In the genomic region with DNA sequence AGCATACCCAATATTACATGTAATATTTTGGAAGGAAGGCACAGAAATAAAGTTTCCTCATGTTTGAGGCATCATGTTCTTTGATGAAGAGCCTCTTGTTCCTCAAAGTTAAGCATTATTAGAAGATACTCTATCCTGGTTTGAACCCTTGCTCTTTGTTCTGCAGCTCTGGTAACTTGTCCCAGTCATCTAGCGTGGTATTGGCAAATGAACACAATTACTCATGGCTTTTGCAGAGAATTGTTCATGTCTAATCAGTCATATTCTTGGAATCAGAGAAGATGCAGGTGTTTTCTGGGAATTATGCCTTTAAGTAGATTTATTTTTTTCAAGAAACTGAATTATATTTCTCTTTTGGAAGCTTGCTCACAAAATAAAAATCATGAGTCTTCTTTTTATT, we compare ENCODE assay signal across 20 cellular contexts. TPM values are rescaled to one million over a fixed set of nuclear protein-coding genes. Genes with fewer than 3 reads are reported as not detected.
DNase-seq lines count a peak whose midpoint lies in the region; FAIRE-seq and TF ChIP-seq lines count a peak whose summit lies in the region.
"Had no signal": no experiment of that assay in that cellular context is flagged by ENCODE, and none has a peak within 500 bp of the region (broad histone marks: within the 10 kb centered on the region; RNA-seq: fewer than 3 reads in every experiment).

No MANE protein-coding gene starts in this region.

- no peaks in the 10 kb centered on the region for H3K4me1 ChIP-seq in astrocyte (ENCODE audit: insufficient read depth, low read length)
- H3K4me1 ChIP-seq: HAP-1 had no signal

- no peaks in the 10 kb centered on the region for H3K36me3 ChIP-seq in astrocyte (ENCODE audit: insufficient read depth, low read length)
- H3K36me3 ChIP-seq: HAP-1 had no signal

- FAIRE-seq in astrocyte (lab: Jason Lieb, UNC) (peak; percentile 63), D721Med (lab: Jason Lieb, UNC) (no peak)
- FAIRE-seq: GM12892, GM18507 had no signal

- peaks cover 1% of the 10 kb centered on the region for H3K36me3 Mint-ChIP-seq in astrocyte (ENCODE audit: low read depth, unreplicated experiment)

- no peak overlapping the region for H3K4me2 ChIP-seq in astrocyte (ENCODE audit: low read length)

- TF ChIP-seq CTCF in astrocyte (IDR thresholded peaks at IDR 0.05; ENCODE audit: insufficient read depth, low read depth, low read length) = no peak
- no peak for TF ChIP-seq CTCF in fibroblast of pulmonary artery (IDR thresholded peaks at IDR 0.05; ENCODE audit: low read length, missing control alignments)
- no peak for TF ChIP-seq CTCF in D721Med (IDR thresholded peaks at IDR 0.05; ENCODE audit: insufficient read depth, missing control alignments)

- no peak overlapping the region for H3K27ac Mint-ChIP-seq in astrocyte (ENCODE audit: unreplicated experiment)
- H3K27ac Mint-ChIP-seq: CD4-positive, alpha-beta T cell had no signal

- H3K9me3 ChIP-seq in astrocyte (ENCODE audit: insufficient read depth, low read depth, low read length) = no peaks in the 10 kb centered on the region
- H3K9me3 ChIP-seq: HAP-1 had no signal

- no peak overlapping the region for H3K4me3 ChIP-seq in astrocyte (ENCODE audit: insufficient read depth, low read depth, low read length)
- H3K4me3 ChIP-seq in fibroblast of pulmonary artery (replicated peaks; ENCODE audit: low read depth, low read length) = no peak overlapping the region
- H3K4me3 ChIP-seq: HAP-1 had no signal

- H3K27me3 ChIP-seq in astrocyte (ENCODE audit: insufficient read depth, low read length) = peaks cover 3% of the 10 kb centered on the region

- H2AFZ ChIP-seq in astrocyte (ENCODE audit: low read depth, low read length) = no peak overlapping the region

- no peaks in the 10 kb centered on the region for H4K20me1 ChIP-seq in astrocyte (ENCODE audit: insufficient read depth, low read length)

- no peaks in the 10 kb centered on the region for H3K79me2 ChIP-seq in astrocyte (ENCODE audit: insufficient read depth, low read length)

- H3K4me3 Mint-ChIP-seq in astrocyte (ENCODE audit: unreplicated experiment) = no peak overlapping the region
- H3K4me3 Mint-ChIP-seq: CD4-positive, alpha-beta T cell had no signal

- peaks cover 2% of the 10 kb centered on the region for H3K27me3 Mint-ChIP-seq in astrocyte (ENCODE audit: low read depth, unreplicated experiment)
- H3K27me3 Mint-ChIP-seq: CD4-positive, alpha-beta T cell had no signal

- no peaks in the 10 kb centered on the region for H3K4me1 Mint-ChIP-seq in astrocyte (ENCODE audit: low read depth, unreplicated experiment)

- no peak overlapping the region for H3K9ac ChIP-seq in astrocyte (ENCODE audit: low read length)

- no peak overlapping the region for H3K27ac ChIP-seq in astrocyte (ENCODE audit: low read depth, low read length)
- H3K27ac ChIP-seq: C4-2B, HL-60 had no signal

- DNase-seq in HCEC 1CT (peak; percentile 15), astrocyte (ENCODE audit: low read depth) (peak; percentile 13), fibroblast of pulmonary artery (ENCODE audit: low read depth) (peak; percentile 29), cerebellar cortex (ENCODE audit: low spot score) (no peak), mucosa of gallbladder (ENCODE audit: low spot score) (no peak), D721Med (ENCODE audit: insufficient read length, low spot score) (no peak)
- DNase-seq: ACHN; Caco-2; CD4-positive, alpha-beta T cell; DMS153; DMS79; GDM1 had no signal

- H3K9me3 Mint-ChIP-seq in astrocyte (ENCODE audit: unreplicated experiment) = no peaks in the 10 kb centered on the region
- H3K9me3 Mint-ChIP-seq: CD4-positive, alpha-beta T cell had no signal

RNA-seq across cellular contexts. Expression of a gene that starts 52.9 kb away (rescaled TPM):
- total RNA-seq in astrocyte = not detected in 2 replicates
- total RNA-seq in mucosa of gallbladder = 7.8 TPM
- total RNA-seq: Caco-2; CD4-positive, alpha-beta T cell; Daoy; H4; HT1080 had no signal

RNA-seq across cellular contexts. Expression of a gene that starts 56.2 kb away (rescaled TPM):
- total RNA-seq in astrocyte (174 and 181 TPM in 2 replicates), mucosa of gallbladder (154 TPM)

Comparison
In these comparisons a context has a peak if more than half of its experiments do, and no peak if none do; other contexts are left out.
1. DNase-seq: peak in HCEC 1CT (single experiment), astrocyte (single experiment) and fibroblast of pulmonary artery (single experiment); none in cerebellar cortex (single experiment), mucosa of gallbladder (single experiment) and D721Med (single experiment).